Comparison of ENCODE assay signal across 9 cellular contexts in the genomic region with DNA sequence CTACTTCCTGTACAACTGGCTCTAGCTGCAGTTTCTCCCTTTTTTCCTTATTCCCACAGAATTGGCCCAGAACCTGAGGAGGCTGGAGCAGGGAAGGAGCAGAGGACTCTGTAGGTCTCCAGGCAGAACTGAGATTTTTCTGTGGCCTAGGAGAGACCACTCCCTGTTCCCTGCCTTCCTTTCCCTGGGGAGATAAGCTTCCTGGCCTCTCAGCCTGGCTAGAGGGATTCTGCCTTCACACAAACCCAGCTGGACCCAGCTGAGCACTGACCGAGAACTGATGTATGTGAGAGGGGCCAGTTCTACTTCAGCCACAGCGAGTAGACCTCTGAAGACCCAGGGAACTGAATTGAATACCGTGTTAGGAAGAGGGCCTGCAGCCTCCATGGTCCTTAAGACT. TPM values are rescaled to one million over a fixed set of nuclear protein-coding genes. Genes with fewer than 3 reads are reported as not detected.
DNase-seq lines count a peak whose midpoint lies in the region; TF ChIP-seq lines count a peak whose summit lies in the region.
"Had no signal": no experiment of that assay in that cellular context is flagged by ENCODE, and none has a peak within 500 bp of the region (broad histone marks: within the 10 kb centered on the region; RNA-seq: fewer than 3 reads in every experiment).

No MANE protein-coding gene starts in this region.

- H2AK5ac ChIP-seq in trophoblast cell (ENCODE audit: low read length) = peak overlapping the region; percentile 73

- peaks cover 0 to 29% (median 0%) of the 10 kb centered on the region in 11 experiments; a peak in 5 of 22 replicates for H3K36me3 ChIP-seq in BLaER1 treated with 17β-estradiol and CSF1 and Interleukin-3, amounts not matched to agents 10 nM and 100 nM
- H3K36me3 ChIP-seq in hepatocyte (replicated peaks; ENCODE audit: insufficient read depth, low read depth) (no peaks in the 10 kb centered on the region), trophoblast cell (ENCODE audit: control insufficient read depth in 1 of 2, insufficient read depth in 2 of 2, low read length in 2 of 2) (no peaks in the 10 kb centered on the region)

- no peaks in the 10 kb centered on the region for H3K9me2 ChIP-seq in hepatocyte (replicated peaks; ENCODE audit: insufficient read depth)

- peak overlapping the region; percentile 54 for H3K14ac ChIP-seq in trophoblast cell (ENCODE audit: low read length)

- peak overlapping the region; percentile 63 for H2BK12ac ChIP-seq in trophoblast cell (ENCODE audit: low read length)

- H3K79me2 ChIP-seq in hepatocyte (peaks cover 49% of the 10 kb centered on the region), trophoblast cell (ENCODE audit: control insufficient read depth, insufficient read depth, low read length, poor library complexity) (peaks cover 4% of the 10 kb centered on the region)

- H4K20me1 ChIP-seq in BLaER1 treated with 17β-estradiol and CSF1 and Interleukin-3, amounts not matched to agents 10 nM and 100 nM = peaks cover 0 to 23% (median 0%) of the 10 kb centered on the region in 11 experiments; a peak in 5 of 22 replicates
- H4K20me1 ChIP-seq in hepatocyte (ENCODE audit: insufficient read depth, poor library complexity, severe bottlenecking) = no peaks in the 10 kb centered on the region

- H4K12ac ChIP-seq in trophoblast cell (ENCODE audit: low read depth, low read length) = peak overlapping the region; percentile 55

- H3K4ac ChIP-seq in trophoblast cell (ENCODE audit: low read depth, low read length) = peak overlapping the region; percentile 28

- H3K4me2 ChIP-seq in BLaER1 treated with 17β-estradiol and CSF1 and Interleukin-3, amounts not matched to agents 10 nM and 100 nM = peak overlapping the region in 10 of 11 experiments; percentile 27 to 62 (median 43); a peak in 16 of 22 replicates
- H3K4me2 ChIP-seq in hepatocyte = peak overlapping the region; percentile 78
- no peak overlapping the region for H3K4me2 ChIP-seq in trophoblast cell (ENCODE audit: low read length)

- peak overlapping the region; percentile 54 for H2BK5ac ChIP-seq in trophoblast cell (ENCODE audit: low read depth, low read length, poor library complexity)

- H3K18ac ChIP-seq in trophoblast cell (ENCODE audit: low read length) = peak overlapping the region; percentile 66

- WGBS in hepatocyte (ENCODE audit: low lambda C conversion rate, missing lambda C conversion rate) = 88% methylated on average over 3 of the region's 3 CpGs
- WGBS in trophoblast cell (ENCODE audit: extremely low coverage, insufficient coverage, insufficient read length) = no CpG with 5 or more reads among the region's 3 CpGs

- H4K91ac ChIP-seq in trophoblast cell (ENCODE audit: low read depth, low read length) = peak overlapping the region; percentile 78

- H3K9ac ChIP-seq in BLaER1 treated with 17β-estradiol and CSF1 and Interleukin-3, amounts not matched to agents 10 nM and 100 nM = peak overlapping the region in 1 of 11 experiments; percentile 23; a peak in 1 of 22 replicates
- H3K9ac ChIP-seq in trophoblast cell (ENCODE audit: low read length) = no peak overlapping the region

- no peaks in the 10 kb centered on the region for H3K27me3 ChIP-seq in BLaER1 treated with 17β-estradiol and CSF1 and Interleukin-3, amounts not matched to agents 10 nM and 100 nM
- H3K27me3 ChIP-seq in hepatocyte = no peaks in the 10 kb centered on the region
- no peaks in the 10 kb centered on the region for H3K27me3 ChIP-seq in trophoblast cell (ENCODE audit: insufficient read depth, low read length)

- peaks cover 0 to 20% (median 13%) of the 10 kb centered on the region in 10 experiments; a peak in 18 of 20 replicates for H3K4me1 ChIP-seq in BLaER1 treated with 17β-estradiol and CSF1 and Interleukin-3, amounts not matched to agents 10 nM and 100 nM
- peaks cover 15% of the 10 kb centered on the region for H3K4me1 ChIP-seq in hepatocyte (ENCODE audit: insufficient read depth)
- peaks cover 17 to 19% of the 10 kb centered on the region in 2 experiments for H3K4me1 ChIP-seq in trophoblast cell (ENCODE audit: control insufficient read depth in 1 of 2, insufficient read depth in 2 of 2, low read length in 2 of 2)

- peak overlapping the region; percentile 57 for H2BK120ac ChIP-seq in trophoblast cell (ENCODE audit: insufficient read depth, low read length, poor library complexity)

- peaks cover 13% of the 10 kb centered on the region for H3K79me1 ChIP-seq in trophoblast cell (ENCODE audit: low read length)

- DNase-seq in choroid plexus epithelial cell (ENCODE audit: low read depth) = peak; percentile 33
- no peak for DNase-seq in hepatocyte (ENCODE audit: low spot score)
- no peak for DNase-seq in trophoblast cell
- no peak for DNase-seq in activated CD4-positive, CD25-positive, alpha-beta regulatory T cell treated with anti-CD3 and anti-CD28 coated beads, Interleukin-2, amount 50 U/mL, for 72 hours
- DNase-seq in A172 (ENCODE audit: low spot score) = no peak
- DNase-seq in NCI-H510A treated with DMSO at 0.1 percent for 48 hours (lab: John Stamatoyannopoulos, UW) = no peak
- DNase-seq in HuH-7.5 (ENCODE audit: low spot score) = no peak
- DNase-seq: stimulated activated CD4-positive, alpha-beta T cell treated with anti-CD3 and anti-CD28 coated beads, Interleukin-4, amount 100 ng/mL, for 4 hours had no signal

- peak overlapping the region in 5 of 11 experiments; percentile 5 to 38 (median 25); a peak in 5 of 22 replicates for H3K27ac ChIP-seq in BLaER1 treated with 17β-estradiol and CSF1 and Interleukin-3, amounts not matched to agents 10 nM and 100 nM
- H3K27ac ChIP-seq in hepatocyte (peak overlapping the region; percentile 87), trophoblast cell (ENCODE audit: low read depth, low read length) (peak overlapping the region; percentile 43)

- H3K9me3 ChIP-seq in BLaER1 treated with 17β-estradiol and CSF1 and Interleukin-3, amounts not matched to agents 10 nM and 100 nM (replicated peaks in 1 of 11) = peaks cover 0 to 15% (median 3%) of the 10 kb centered on the region in 11 experiments; a peak in 4 of 22 replicates
- H3K9me3 ChIP-seq in hepatocyte (ENCODE audit: low read depth) (no peaks in the 10 kb centered on the region), trophoblast cell (ENCODE audit: insufficient read depth, low read depth, low read length) (no peaks in the 10 kb centered on the region)

- peak overlapping the region; percentile 63 for H4K8ac ChIP-seq in trophoblast cell (ENCODE audit: low read depth, low read length)

- no peak overlapping the region for H3K23ac ChIP-seq in trophoblast cell (ENCODE audit: low read length)

- TF ChIP-seq CTCF in choroid plexus epithelial cell (conservative IDR thresholded peaks at IDR 0.05; ENCODE audit: low read depth, low read length) = no peak
- no peak for TF ChIP-seq CTCF in hepatocyte (IDR thresholded peaks at IDR 0.05; ENCODE audit: poor library complexity)

- H2AFZ ChIP-seq in hepatocyte (no peak overlapping the region), trophoblast cell (ENCODE audit: insufficient read depth, low read length, poor library complexity) (peak overlapping the region; percentile 47)

- no peak overlapping the region for H3K4me3 ChIP-seq in BLaER1 treated with 17β-estradiol and CSF1 and Interleukin-3, amounts not matched to agents 10 nM and 100 nM
- no peak overlapping the region for H3K4me3 ChIP-seq in choroid plexus epithelial cell (ENCODE audit: low read depth, low read length)
- H3K4me3 ChIP-seq in hepatocyte = no peak overlapping the region
- no peak overlapping the region for H3K4me3 ChIP-seq in trophoblast cell (ENCODE audit: low read depth, low read length)

RNA-seq across cellular contexts. Expression of a gene that starts 48.0 kb away (rescaled TPM):
- 12.6 and 17.7 TPM in 2 replicates for total RNA-seq in hepatocyte
- 16.6 and 17.5 TPM in 2 replicates for polyA plus RNA-seq in hepatocyte
- 8.5 and 9.1 TPM in 2 replicates for polyA plus RNA-seq in trophoblast cell (2013)
- 18.6 and 19.9 TPM in 2 replicates for total RNA-seq in A172 (2014; rRNA removed; shearing (Covaris generic))
